Comparison of ENCODE assay signal across 8 cellular contexts in the genomic region with DNA sequence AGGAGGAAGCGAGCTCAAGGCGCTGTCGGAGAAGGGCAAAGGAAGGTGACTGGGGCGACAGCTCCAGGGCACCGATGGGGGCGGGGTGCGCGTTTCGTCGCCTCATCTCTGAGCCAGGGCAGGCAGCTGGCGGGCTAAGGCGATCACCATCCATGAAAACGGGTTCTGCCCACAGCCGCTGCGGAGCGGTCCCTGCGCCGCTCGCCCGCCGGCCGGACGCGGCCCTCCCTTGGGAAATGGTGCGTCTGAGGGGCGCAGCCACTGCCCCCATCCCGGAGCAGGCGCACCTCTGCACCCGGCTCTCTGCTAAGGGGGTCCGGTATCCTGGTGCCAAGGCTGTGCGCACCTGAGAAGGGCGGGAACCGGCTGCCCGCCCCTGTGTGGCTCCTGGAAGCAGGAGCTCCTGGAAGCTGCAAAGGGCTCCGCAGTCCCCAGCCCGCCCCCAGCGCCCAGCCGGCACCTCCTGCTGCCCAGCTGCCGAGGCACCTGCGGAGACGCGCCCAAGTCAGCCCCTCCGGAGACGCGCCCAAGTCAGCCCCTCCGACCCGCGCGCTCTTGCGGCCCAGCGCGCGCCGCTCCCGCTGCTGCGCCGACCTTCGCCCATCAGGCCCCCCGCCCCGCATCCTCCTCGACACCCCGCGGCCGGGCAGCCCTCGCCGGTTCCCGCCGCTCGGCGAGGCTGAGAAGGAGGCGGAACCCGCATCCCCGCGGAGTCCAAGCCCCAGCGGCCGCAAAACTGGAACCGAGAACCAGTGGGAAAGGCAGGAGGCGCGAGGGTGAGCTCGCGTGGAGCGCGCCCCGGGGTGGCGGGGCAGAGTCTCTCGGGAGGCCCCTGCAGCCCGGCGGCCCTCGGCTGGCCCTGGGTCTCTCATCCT. TPM values are rescaled to one million over a fixed set of nuclear protein-coding genes. Genes with fewer than 3 reads are reported as not detected.
DNase-seq lines count a peak whose midpoint lies in the region; ATAC-seq and TF ChIP-seq lines count a peak whose summit lies in the region.

No MANE protein-coding gene starts in this region.

- ATAC-seq in gastrocnemius medialis: no peak
- no peak for ATAC-seq in GM18870 (IDR thresholded peaks at IDR 0.05; ENCODE audit: unreplicated experiment)
- ATAC-seq in GM18519 (IDR thresholded peaks at IDR 0.05; ENCODE audit: low FRiP score, unreplicated experiment): no peak

- no peak overlapping the region for H3K27ac ChIP-seq in SK-N-MC
- no peak overlapping the region for H3K27ac ChIP-seq in gastrocnemius medialis

- DNase-seq in NCI-H1417 (lab: John Stamatoyannopoulos, UW): peak in 2 of 3 experiments; percentile 54 to 56
- DNase-seq in NCI-H1417 treated with DMSO at 0.1 percent for 48 hours (lab: John Stamatoyannopoulos, UW): no peak
- DNase-seq in SK-N-MC (ENCODE audit: low read depth, low spot score): no peak
- peak in 30 of 42 donors; percentile 7 to 68 (median 44) for DNase-seq in head of caudate nucleus
- DNase-seq in gastrocnemius medialis: no peak
- no peak for DNase-seq in NCI-H1092 treated with DMSO at 0.1 percent for 48 hours (lab: John Stamatoyannopoulos, UW)

- H3K9ac ChIP-seq in SK-N-MC (ENCODE audit: insufficient read length): no peak overlapping the region

- no peaks in the 10 kb centered on the region for H3K9me3 ChIP-seq in SK-N-MC (ENCODE audit: low read depth, low read length)
- H3K9me3 ChIP-seq in gastrocnemius medialis: no peaks in the 10 kb centered on the region

- in situ Hi-C loops in gastrocnemius medialis (cut with MboI; ENCODE audit: low sequenced_read_pairs in 4 of 4): no loop called here

- peaks cover 0 to 6% of the 10 kb centered on the region in 2 donors for H3K4me1 ChIP-seq in gastrocnemius medialis

- H3K4me3 ChIP-seq in SK-N-MC: peak overlapping the region; percentile 77
- peak overlapping the region in 3 of 4 donors; percentile 31 to 46 (median 34) for H3K4me3 ChIP-seq in gastrocnemius medialis

- no peak for TF ChIP-seq POLR2A in gastrocnemius medialis (IDR thresholded peaks at IDR 0.05)

- H3K36me3 ChIP-seq in SK-N-MC (ENCODE audit: insufficient read depth, low read length) (no peaks in the 10 kb centered on the region), gastrocnemius medialis (no peaks in the 10 kb centered on the region)

- peaks cover 29 to 47% (median 29%) of the 10 kb centered on the region in 3 donors for H3K27me3 ChIP-seq in gastrocnemius medialis

- intact Hi-C loops in head of caudate nucleus (cut with DNase I): no loop called here
- intact Hi-C loops in gastrocnemius medialis (cut with DNase I; ENCODE audit: low total_unique reads): no loop called here

- TF ChIP-seq CTCF in gastrocnemius medialis (IDR thresholded peaks at IDR 0.05 in 4 of 5, conservative IDR thresholded peaks at IDR 0.05 in 1 of 5): no peak

RNA-seq across cellular contexts. Expression of gene ANKRD34B, which starts 0.8 kb away (rescaled TPM):
- not detected for total RNA-seq in gastrocnemius medialis

Comparison
In these comparisons a context has a peak if more than half of its experiments do, and no peak if none do; other contexts are left out.
1. DNase-seq: peak in NCI-H1417 (2 of 3) and head of caudate nucleus (30 of 42); none in NCI-H1417 treated with DMSO at 0.1 percent for 48 hours (single experiment), SK-N-MC (single experiment), gastrocnemius medialis (0 of 2) and NCI-H1092 treated with DMSO at 0.1 percent for 48 hours (single experiment).